Comparison of ENCODE assay signal across 8 cellular contexts in genomic region chr4:169612869-169613859, GRCh38. TPM values are rescaled to one million over a fixed set of nuclear protein-coding genes. Genes with fewer than 3 reads are reported as not detected.
DNase-seq lines count a peak whose midpoint lies in the region; ATAC-seq lines count a peak whose summit lies in the region.

No MANE protein-coding gene starts in this region.

- peak; percentile 45 for ATAC-seq in GM21367 (IDR thresholded peaks at IDR 0.05; ENCODE audit: unreplicated experiment)

- no peaks in the 10 kb centered on the region for H3K4me1 ChIP-seq in NT2/D1 (ENCODE audit: insufficient read depth, insufficient read length)

- H3K27me3 ChIP-seq in NT2/D1 (ENCODE audit: insufficient read depth, insufficient read length) = no peaks in the 10 kb centered on the region

- H3K4me3 ChIP-seq in NT2/D1 (ENCODE audit: insufficient read length, low read depth) = peak overlapping the region; percentile 19

- peak overlapping the region; percentile 28 for H3K9ac ChIP-seq in NT2/D1 (ENCODE audit: insufficient read length, low read depth)

- peak; percentile 78 for DNase-seq in COLO829 (ENCODE audit: low spot score)
- peak; percentile 78 for DNase-seq in HT1080 (ENCODE audit: low read depth)
- DNase-seq in NT2/D1 (ENCODE audit: low read depth, low spot score) = peak; percentile 42
- peak; percentile 33 for DNase-seq in activated CD8-positive, alpha-beta memory T cell treated with anti-CD3 and anti-CD28 coated beads, Interleukin-2, amount 50 U/mL, for 24 hours (ENCODE audit: extremely low read depth)
- peak; percentile 49 for DNase-seq in epidermal melanocyte (ENCODE audit: insufficient read length, low spot score)
- DNase-seq in middle frontal gyrus (ENCODE audit: extremely low spot score, low spot score) = peak; percentile 68
- DNase-seq in stimulated activated CD8-positive, alpha-beta memory T cell treated with anti-CD3 and anti-CD28 coated beads, Interleukin-7, amount 100 ng/mL, for 1 hour (ENCODE audit: low read depth in 2 of 2) = peak; percentile 51 to 55

- H3K36me3 ChIP-seq in NT2/D1 (ENCODE audit: insufficient read depth, insufficient read length, low read length) = no peaks in the 10 kb centered on the region

- no peaks in the 10 kb centered on the region for H3K9me3 ChIP-seq in NT2/D1 (ENCODE audit: insufficient read depth, low read length)

RNA-seq across cellular contexts. Expression of gene NEK1, which starts 0.8 kb away (rescaled TPM):
- 3.0 and 4.4 TPM in 2 replicates for total RNA-seq in HT1080 (2014; rRNA removed; shearing (Covaris generic))
- 4.7 and 6.1 TPM in 2 replicates for polyA plus RNA-seq in HT1080 (2015; cell fraction: cytosol; rRNA removed)
- 6.6 and 8.7 TPM in 2 replicates for polyA plus RNA-seq in HT1080 (2015; cell fraction: nucleus; rRNA removed)

RNA-seq across cellular contexts. Expression of gene CLCN3, which starts 7.2 kb away (rescaled TPM):
- 16.5 and 21.8 TPM in 2 replicates for total RNA-seq in HT1080 (2014; rRNA removed; shearing (Covaris generic))
- polyA plus RNA-seq in HT1080 (2015; cell fraction: cytosol; rRNA removed) = 23.9 and 32.7 TPM in 2 replicates
- polyA plus RNA-seq in HT1080 (2015; cell fraction: nucleus; rRNA removed) = 34.8 and 37.4 TPM in 2 replicates

Comparison
In these comparisons a context has a peak if more than half of its experiments do, and no peak if none do; other contexts are left out.
1. Peak in every context shown above with its lines: DNase-seq, ATAC-seq and H3K4me3 ChIP-seq.